Comparison of ENCODE assay signal across 1 cellular context in genomic region chr3:29871087-29871486, GRCh38.
TF ChIP-seq lines count a peak whose summit lies in the region.

No MANE protein-coding gene starts in this region.

TF ChIP-seq in GM23338, 12 proteins besides CTCF, POLR2A, EP300 and RAD21 (continued from another document):
- TF ChIP-seq ZNF462 (CRISPR knock-in tag; IDR thresholded peaks at IDR 0.05) (no peak), EZH2phosphoT487 (IDR thresholded peaks at IDR 0.05; ENCODE audit: unreplicated experiment) (no peak), STAT1 (IDR thresholded peaks at IDR 0.05; ENCODE audit: unreplicated experiment) (no peak), EZH2 (IDR thresholded peaks at IDR 0.05; ENCODE audit: low read depth, unreplicated experiment) (no peak), ZNF331 (CRISPR knock-in tag; IDR thresholded peaks at IDR 0.05; ENCODE audit: low read depth) (no peak), CREB1 (CRISPR knock-in tag; IDR thresholded peaks at IDR 0.05; ENCODE audit: low read depth) (no peak)
